1 cellular context compared by ENCODE assay signal in genomic region chr1:8423702-8424538, GRCh38.
TF ChIP-seq lines count a peak whose summit lies in the region.

No MANE protein-coding gene starts in this region.

TF ChIP-seq in HEK293, 187 proteins besides CTCF, POLR2A, EP300 and RAD21 (continued from another document and continues in another):
- TF ChIP-seq ZBTB26 (tag by site-specific recombination; optimal IDR thresholded peaks at IDR 0.05), result peak; percentile 37
- TF ChIP-seq ZBTB1 (tag by site-specific recombination; IDR thresholded peaks at IDR 0.05), result no peak
- no peak for TF ChIP-seq ZNF239 (tag by site-specific recombination; IDR thresholded peaks at IDR 0.05)
- 0 out of 2 replicates have a peak, but pooled peaks have one; percentile 31 for TF ChIP-seq KLF10 (tag by site-specific recombination; IDR thresholded peaks at IDR 0.05)
- TF ChIP-seq ZNF138 (tag by site-specific recombination; IDR thresholded peaks at IDR 0.05; ENCODE audit: borderline replicate concordance), result no peak
- TF ChIP-seq ZNF48 (tag by site-specific recombination; IDR thresholded peaks at IDR 0.05), result no peak
- TF ChIP-seq ZNF26 (tag by site-specific recombination; IDR thresholded peaks at IDR 0.05), result no peak
- TF ChIP-seq ZBTB8A (tag by site-specific recombination; IDR thresholded peaks at IDR 0.05), result peak; percentile 76
- TF ChIP-seq ZNF404 (tag by site-specific recombination; IDR thresholded peaks at IDR 0.05), result no peak
- TF ChIP-seq ZNF629 (tag by site-specific recombination; IDR thresholded peaks at IDR 0.05), result no peak
- TF ChIP-seq YY1 (tag by site-specific recombination; IDR thresholded peaks at IDR 0.05), result no peak
- peak; percentile 63 for TF ChIP-seq ZNF76 (tag by site-specific recombination; IDR thresholded peaks at IDR 0.05; ENCODE audit: borderline replicate concordance, low read depth)
- TF ChIP-seq ZNF623 (tag by site-specific recombination; IDR thresholded peaks at IDR 0.05), result no peak
- TF ChIP-seq ZEB2 (tag by site-specific recombination; IDR thresholded peaks at IDR 0.05), result peak; percentile 67; the same call in 1 of the 2 replicates
- no peak for TF ChIP-seq ZBTB21 (tag by site-specific recombination; IDR thresholded peaks at IDR 0.05)
- 0 out of 2 replicates have a peak, but pooled peaks have one; percentile 8 for TF ChIP-seq ZBTB44 (tag by site-specific recombination; IDR thresholded peaks at IDR 0.05)
- 0 out of 2 replicates have a peak, but pooled peaks have one; percentile 18 for TF ChIP-seq OSR2 (tag by site-specific recombination; IDR thresholded peaks at IDR 0.05)
- no peak for TF ChIP-seq TRIM28 (IDR thresholded peaks at IDR 0.05; ENCODE audit: borderline replicate concordance, low read length)
- peak; percentile 99 for TF ChIP-seq ZFHX2 (tag by site-specific recombination; conservative IDR thresholded peaks at IDR 0.05)
- 0 out of 2 replicates have a peak, but pooled peaks have one; percentile 43 for TF ChIP-seq ZBTB49 (tag by site-specific recombination; IDR thresholded peaks at IDR 0.05; ENCODE audit: low read depth)
- TF ChIP-seq ZNF510 (tag by site-specific recombination; IDR thresholded peaks at IDR 0.05; ENCODE audit: insufficient replicate concordance), result no peak
- TF ChIP-seq ZBTB11 (tag by site-specific recombination; conservative IDR thresholded peaks at IDR 0.05; ENCODE audit: low read depth), result peak; percentile 67
- TF ChIP-seq ZNF660 (tag by site-specific recombination; IDR thresholded peaks at IDR 0.05), result 0 out of 2 replicates have a peak, but pooled peaks have one; percentile 43
- TF ChIP-seq EGR2 (tag by site-specific recombination; IDR thresholded peaks at IDR 0.05; ENCODE audit: low read depth), result peak; percentile 95
- TF ChIP-seq ZFP69B (tag by site-specific recombination; IDR thresholded peaks at IDR 0.05), result peak; percentile 54; the same call in 1 of the 2 replicates
- TF ChIP-seq ZNF561 (tag by site-specific recombination; IDR thresholded peaks at IDR 0.05; ENCODE audit: borderline replicate concordance), result peak; percentile 57; the same call in 1 of the 2 replicates
- no peak for TF ChIP-seq ZSCAN4 (tag by site-specific recombination; IDR thresholded peaks at IDR 0.05)
- TF ChIP-seq MEIS1 (CRISPR knock-in tag; IDR thresholded peaks at IDR 0.05; ENCODE audit: borderline replicate concordance), result 0 out of 2 replicates have a peak, but pooled peaks have one; percentile 39
- TF ChIP-seq PBX3 (CRISPR knock-in tag; IDR thresholded peaks at IDR 0.05), result no peak
- TF ChIP-seq ZNF670 (tag by site-specific recombination; IDR thresholded peaks at IDR 0.05; ENCODE audit: low read depth), result no peak
- peak; percentile 63; the same call in 1 of the 2 replicates for TF ChIP-seq ZBTB10 (tag by site-specific recombination; IDR thresholded peaks at IDR 0.05)
- 0 out of 2 replicates have a peak, but pooled peaks have one; percentile 74 for TF ChIP-seq HOXC10 (CRISPR knock-in tag; IDR thresholded peaks at IDR 0.05)
- peak; percentile 88 for TF ChIP-seq ZNF335 (tag by site-specific recombination; conservative IDR thresholded peaks at IDR 0.05)
- TF ChIP-seq ZNF19 (tag by site-specific recombination; IDR thresholded peaks at IDR 0.05; ENCODE audit: low read depth), result no peak
- TF ChIP-seq TSHZ1 (tag by site-specific recombination; IDR thresholded peaks at IDR 0.05; ENCODE audit: borderline replicate concordance), result no peak
- TF ChIP-seq PATZ1 (tag by site-specific recombination; IDR thresholded peaks at IDR 0.05), result peak; percentile 78
